Comparison of ENCODE assay signal across 10 cellular contexts in genomic region chr7:105838273-105839141, GRCh38. TPM values are rescaled to one million over a fixed set of nuclear protein-coding genes. Genes with fewer than 3 reads are reported as not detected.
A peak's percentile ranks its signal among the peaks of the same experiment; 100 is the strongest.
DNase-seq lines count a peak whose midpoint lies in the region; ATAC-seq and TF ChIP-seq lines count a peak whose summit lies in the region.
"Had no signal": no experiment of that assay in that cellular context is flagged by ENCODE, and none has a peak within 500 bp of the region (broad histone marks: within the 10 kb centered on the region; RNA-seq: fewer than 3 reads in every experiment).

No MANE protein-coding gene starts in this region.

- H3K9me2 ChIP-seq in GM23248 (ENCODE audit: insufficient read depth) (no peaks in the 10 kb centered on the region), neural cell (ENCODE audit: insufficient read depth, low read length) (no peaks in the 10 kb centered on the region)

- in situ Hi-C loops in GM23248 (cut with MboI) = no loop called here

- H3K79me2 ChIP-seq in GM23248 (ENCODE audit: insufficient read depth) (no peaks in the 10 kb centered on the region; the same call in 1 of the 2 replicates), neural cell (replicated peaks; ENCODE audit: insufficient read depth, low read length) (no peaks in the 10 kb centered on the region)

- H3K27me3 ChIP-seq in GM23248 (replicated peaks; ENCODE audit: insufficient read depth) = no peaks in the 10 kb centered on the region
- H3K27me3 ChIP-seq in neural cell (ENCODE audit: insufficient read depth, low read depth, low read length) = no peaks in the 10 kb centered on the region
- H3K27me3 ChIP-seq in esophagus squamous epithelium = no peaks in the 10 kb centered on the region

- DNase-seq in GM23248 = peak; percentile 74
- DNase-seq in NCI-H345 treated with DMSO at 0.1 percent for 48 hours (lab: John Stamatoyannopoulos, UW; ENCODE audit: unreplicated experiment) = peak; percentile 5
- peak; percentile 43 for DNase-seq in epithelial cell of esophagus (ENCODE audit: low read depth)
- no peak for DNase-seq in esophagus squamous epithelium (lab: John Stamatoyannopoulos, UW)
- no peak for DNase-seq in HEK293T (ENCODE audit: extremely low spot score)
- no peak for DNase-seq in progenitor cell of endocrine pancreas (ENCODE audit: low spot score, unreplicated experiment)
- DNase-seq: GF-D8; naive thymus-derived CD8-positive, alpha-beta T cell had no signal

- no peak for TF ChIP-seq POLR2A in esophagus squamous epithelium (IDR thresholded peaks at IDR 0.05)

- intact Hi-C loops in esophagus squamous epithelium (cut with DNase I) = no loop called here

- H3K36me3 ChIP-seq in GM23248 (ENCODE audit: low read depth) (no peaks in the 10 kb centered on the region), neural cell (ENCODE audit: insufficient read depth, low read length) (no peaks in the 10 kb centered on the region), esophagus squamous epithelium (no peaks in the 10 kb centered on the region)

- 42 to 47% methylated on average over 14 of the region's 14 CpGs for WGBS in GM23248 (ENCODE audit: low coverage in 1 of 2, low lambda C conversion rate in 2 of 2, missing lambda C conversion rate in 2 of 2), 2 experiments
- WGBS in esophagus squamous epithelium, 2 donors = 42% methylated on average over 14 of the region's 14 CpGs

- H3K9ac ChIP-seq in GM23248 (peak overlapping the region; percentile 15; the same call in 1 of the 2 replicates), neural cell (ENCODE audit: low read length) (peak overlapping the region; percentile 32)

- no peak for TF ChIP-seq EP300 in neural cell (conservative IDR thresholded peaks at IDR 0.05; ENCODE audit: poor library complexity, severe bottlenecking)

- no peak overlapping the region for H3K27ac Mint-ChIP-seq in progenitor cell of endocrine pancreas

- no peaks in the 10 kb centered on the region for H4K20me1 ChIP-seq in GM23248 (ENCODE audit: insufficient read depth)
- no peaks in the 10 kb centered on the region for H4K20me1 ChIP-seq in neural cell (ENCODE audit: insufficient read depth)

- H3K4me1 ChIP-seq in GM23248 (ENCODE audit: insufficient read depth) = peaks cover 17% of the 10 kb centered on the region
- H3K4me1 ChIP-seq in esophagus squamous epithelium = peaks cover 11 to 52% (median 30%) of the 10 kb centered on the region in 3 donors

- CTCF ChIA-PET in HEK293T (lab: Yijun Ruan, JAX) = interaction anchor here (0.6 to 0.7 kb wide), 2 partner anchors 15 to 19 kb away, joined by 3 to 8 read pairs; no protein-coding TSS in a partner anchor

- H3K4me1 Mint-ChIP-seq in progenitor cell of endocrine pancreas (ENCODE audit: low read depth) = peaks cover 10% of the 10 kb centered on the region

- H3K4me3 ChIP-seq in GM23248 (no peak overlapping the region), epithelial cell of esophagus (ENCODE audit: low read length) (no peak overlapping the region), neural cell (ENCODE audit: low read length) (peak overlapping the region; percentile 53), esophagus squamous epithelium (no peak overlapping the region)

- H3K27me3 Mint-ChIP-seq in progenitor cell of endocrine pancreas = peaks cover 47% of the 10 kb centered on the region

- no peaks in the 10 kb centered on the region for H3K9me3 Mint-ChIP-seq in progenitor cell of endocrine pancreas (ENCODE audit: low read depth)
- H3K9me3 Mint-ChIP-seq: naive thymus-derived CD8-positive, alpha-beta T cell had no signal

- H3K4me2 ChIP-seq in GM23248 (ENCODE audit: unreplicated experiment) (peak overlapping the region; percentile 12), neural cell (ENCODE audit: low read length) (peak overlapping the region; percentile 3)

- H3K4me3 Mint-ChIP-seq in progenitor cell of endocrine pancreas (ENCODE audit: low read depth) = no peak overlapping the region
- H3K4me3 Mint-ChIP-seq: naive thymus-derived CD8-positive, alpha-beta T cell had no signal

- H2AFZ ChIP-seq in GM23248 (peak overlapping the region; percentile 34; the same call in 1 of the 2 replicates), neural cell (ENCODE audit: low read depth, low read length) (no peak overlapping the region)

- TF ChIP-seq RAD21 in neural cell (conservative IDR thresholded peaks at IDR 0.05) = no peak

- POLR2A ChIA-PET in HEK293T (lab: Yijun Ruan, JAX) = no interaction called here

- TF ChIP-seq CTCF in epithelial cell of esophagus (IDR thresholded peaks at IDR 0.05; ENCODE audit: insufficient read depth, low read depth, low read length, missing control alignments) (no peak), neural cell (IDR thresholded peaks at IDR 0.05; ENCODE audit: poor library complexity, severe bottlenecking) (no peak), esophagus squamous epithelium (IDR thresholded peaks at IDR 0.05) (no peak), progenitor cell of endocrine pancreas (IDR thresholded peaks at IDR 0.05; ENCODE audit: unreplicated experiment) (no peak)

- H3F3A ChIP-seq in GM23248 (ENCODE audit: insufficient read depth) (peaks cover 18% of the 10 kb centered on the region), neural cell (ENCODE audit: insufficient read depth, low read length, poor library complexity, severe bottlenecking) (no peaks in the 10 kb centered on the region)

- H3K9me3 ChIP-seq in GM23248 (ENCODE audit: low read depth) (no peaks in the 10 kb centered on the region), neural cell (ENCODE audit: low read length) (no peaks in the 10 kb centered on the region), esophagus squamous epithelium (no peaks in the 10 kb centered on the region)

- H3K36me3 Mint-ChIP-seq in progenitor cell of endocrine pancreas (ENCODE audit: insufficient read depth) = peaks cover 6% of the 10 kb centered on the region

- ATAC-seq in GM19395 (IDR thresholded peaks at IDR 0.05; ENCODE audit: unreplicated experiment) = no peak
- ATAC-seq: naive thymus-derived CD8-positive, alpha-beta T cell had no signal

- peak overlapping the region; percentile 29; the same call in 1 of the 2 replicates for H3K27ac ChIP-seq in GM23248
- H3K27ac ChIP-seq in neural cell (ENCODE audit: low read length) = peak overlapping the region; percentile 59
- peak overlapping the region in 1 of 4 donors; percentile 60 for H3K27ac ChIP-seq in esophagus squamous epithelium

TF ChIP-seq in neural cell, 6 proteins besides CTCF, POLR2A, EP300 and RAD21:
- TF ChIP-seq MXI1 (conservative IDR thresholded peaks at IDR 0.05; ENCODE audit: poor library complexity, severe bottlenecking) (no peak), POLR2AphosphoS5 (IDR thresholded peaks at IDR 0.05) (no peak)

TF ChIP-seq in HEK293T, 16 proteins besides CTCF, POLR2A, EP300 and RAD21:
- TF ChIP-seq L3MBTL2 (conservative IDR thresholded peaks at IDR 0.05) (no peak), SP1 (IDR thresholded peaks at IDR 0.05) (no peak), FOXK2 (IDR thresholded peaks at IDR 0.05) (no peak), SUZ12 (IDR thresholded peaks at IDR 0.05) (no peak), NFRKB (IDR thresholded peaks at IDR 0.05) (no peak), ARNT (IDR thresholded peaks at IDR 0.05) (no peak), FOXM1 (IDR thresholded peaks at IDR 0.05; ENCODE audit: borderline replicate concordance) (no peak), ELF4 (IDR thresholded peaks at IDR 0.05) (no peak)
TF ChIP-seq in HEK293T: peak in this region for 0.

RNA-seq across cellular contexts. Expression of gene ATXN7L1, which starts 37.9 kb away (rescaled TPM):
- total RNA-seq in GM23248 (2014; rRNA removed; shearing (Covaris generic)) = 3.4 and 3.7 TPM in 2 replicates
- polyA plus RNA-seq in GM23248 (2016; fragmentation: Nextera tagmentation; extraction: Ambion mirVana) = 4.5 and 4.9 TPM in 2 replicates
- 4.3 and 5.1 TPM in 2 replicates for polyA plus RNA-seq in neural cell
- polyA minus RNA-seq in neural cell = 21.2 and 33.0 TPM in 2 replicates
- total RNA-seq in esophagus squamous epithelium = 10 to 100 TPM in 3 of 4 donors, 1 to 10 TPM in 1; 8.0 to 14.1 (median 10.6) TPM
- total RNA-seq in progenitor cell of endocrine pancreas = 18.2 and 18.3 TPM in 2 replicates

Comparison
In these comparisons a context has a peak if more than half of its experiments do, and no peak if none do; other contexts are left out.
1. DNase-seq: peak in GM23248 (single experiment), NCI-H345 treated with DMSO at 0.1 percent for 48 hours (single experiment) and epithelial cell of esophagus (single experiment); none in esophagus squamous epithelium (single experiment), HEK293T (single experiment) and progenitor cell of endocrine pancreas (single experiment).